Comparison of ENCODE assay signal across 8 cellular contexts in the genomic region with DNA sequence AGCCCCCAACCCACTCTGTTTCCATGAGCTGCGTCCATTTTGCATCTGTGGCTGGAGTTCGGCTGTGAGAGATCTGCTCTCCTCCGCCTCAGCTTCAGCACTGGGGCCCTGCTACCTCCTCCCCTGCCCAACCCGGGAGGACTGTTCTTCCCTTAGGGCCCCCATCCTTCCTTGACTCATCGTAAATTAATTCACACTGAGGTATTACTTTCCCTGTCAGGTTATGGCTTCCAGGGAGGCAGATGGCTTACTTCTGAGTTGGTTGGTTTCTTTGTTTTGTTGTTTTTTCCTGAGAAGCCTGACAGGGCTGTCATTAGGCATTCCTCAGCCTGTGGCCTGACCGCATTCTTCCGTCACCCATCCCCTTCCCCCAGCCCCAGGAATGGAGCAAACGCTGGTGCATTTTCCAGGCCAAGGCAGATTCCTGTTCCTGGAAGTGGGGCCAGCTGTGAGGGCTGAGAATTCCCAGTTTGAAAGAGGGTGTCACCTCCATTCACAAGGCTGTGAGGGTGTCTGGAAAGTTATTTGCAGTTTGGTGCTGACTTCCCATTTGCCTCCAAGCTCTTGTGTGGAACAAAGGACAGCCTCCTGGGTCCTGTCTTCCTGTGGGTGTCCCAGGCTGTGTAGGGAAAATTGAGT. TPM values are rescaled to one million over a fixed set of nuclear protein-coding genes. Genes with fewer than 3 reads are reported as not detected.
DNase-seq lines count a peak whose midpoint lies in the region; ATAC-seq, FAIRE-seq and TF ChIP-seq lines count a peak whose summit lies in the region.

No MANE protein-coding gene starts in this region.

- CTCF ChIA-PET in A549 (lab: Yijun Ruan, JAX): interaction anchor here (0.8 kb wide), 1 partner anchor 284 kb away, joined by 3 read pairs; no protein-coding TSS in a partner anchor
- CTCF ChIA-PET in CD4-positive, alpha-beta memory T cell (lab: Charles Lee; ENCODE audit: partially characterized antibody): no interaction called here

- H3K36me3 ChIP-seq in endodermal cell (ENCODE audit: control insufficient read depth, insufficient read depth, low read length) (no peaks in the 10 kb centered on the region), mucosa of rectum (ENCODE audit: control insufficient read depth in 2 of 2, insufficient read depth in 2 of 2, low read length in 2 of 2) (no peaks in the 10 kb centered on the region)
- no peaks in the 10 kb centered on the region for H3K36me3 ChIP-seq in CD4-positive, alpha-beta memory T cell (ENCODE audit: insufficient read depth, low read length)

- H3K4me3 Mint-ChIP-seq in endodermal cell: no peak overlapping the region
- no peak overlapping the region for H3K4me3 Mint-ChIP-seq in CD4-positive, alpha-beta memory T cell

- DNase-seq in A549 (ENCODE audit: low read depth in 1 of 2, low spot score in 1 of 2) (peak; percentile 24 to 51), NB4 (ENCODE audit: low read depth) (peak; percentile 24), endodermal cell (peak; percentile 94), GM12892 (ENCODE audit: insufficient read length) (no peak), NCI-H1048 (lab: John Stamatoyannopoulos, UW) (no peak)
- no peak for DNase-seq in CD4-positive, alpha-beta memory T cell
- no peak for DNase-seq in activated naive CD4-positive, alpha-beta T cell treated with anti-CD3 and anti-CD28 coated beads, Interleukin-2, amount 50 U/mL, for 16 hours

- H3K27me3 Mint-ChIP-seq in endodermal cell (ENCODE audit: insufficient read depth): peaks cover 6% of the 10 kb centered on the region
- H3K27me3 Mint-ChIP-seq in CD4-positive, alpha-beta memory T cell: peaks cover 8 to 18% of the 10 kb centered on the region in 2 donors

- no peak overlapping the region for H3K4me3 ChIP-seq in A549
- no peak overlapping the region for H3K4me3 ChIP-seq in NB4 (ENCODE audit: low read depth, low read length)
- H3K4me3 ChIP-seq in endodermal cell (ENCODE audit: low read length): no peak overlapping the region
- no peak overlapping the region for H3K4me3 ChIP-seq in mucosa of rectum (ENCODE audit: low read length in 2 of 2)
- H3K4me3 ChIP-seq in CD4-positive, alpha-beta memory T cell (ENCODE audit: low read length in 2 of 2): no peak overlapping the region

- H3K36me3 Mint-ChIP-seq in endodermal cell (ENCODE audit: low read depth): no peaks in the 10 kb centered on the region
- H3K36me3 Mint-ChIP-seq in CD4-positive, alpha-beta memory T cell: peaks cover 0 to 7% of the 10 kb centered on the region in 2 donors

- TF ChIP-seq POLR2A in A549 (IDR thresholded peaks at IDR 0.05; ENCODE audit: low read length): no peak
- no peak for TF ChIP-seq POLR2A in NB4 (IDR thresholded peaks at IDR 0.05; ENCODE audit: extremely low read depth, insufficient read length)
- TF ChIP-seq POLR2A in GM12892 (IDR thresholded peaks at IDR 0.05; ENCODE audit: low read depth, low read length): no peak

- H3K27ac ChIP-seq in A549 (peak overlapping the region; percentile 68 to 88), endodermal cell (ENCODE audit: low read depth, low read length) (peak overlapping the region; percentile 90), mucosa of rectum (ENCODE audit: low read depth in 2 of 2, low read length in 2 of 2) (peak overlapping the region; percentile 59 to 74)
- no peak overlapping the region for H3K27ac ChIP-seq in CD4-positive, alpha-beta memory T cell (ENCODE audit: low read depth, low read length)

- WGBS in A549 (ENCODE audit: missing lambda C conversion rate): 46% methylated on average over 8 of the region's 8 CpGs
- 58 to 61% methylated on average over 5 to 8 of the region's 8 CpGs for WGBS in endodermal cell (ENCODE audit: insufficient coverage in 1 of 2, insufficient read length in 1 of 2), 2 experiments

- peak; percentile 74 to 77 for ATAC-seq in A549

- H3K4me2 ChIP-seq in A549: peak overlapping the region; percentile 55

- 0 out of 5 replicates have a peak, but pooled peaks of 1 of the 2 experiments have one; percentile 3 for TF ChIP-seq RAD21 in A549 (conservative IDR thresholded peaks at IDR 0.05 in 1 of 2, IDR thresholded peaks at IDR 0.05 in 1 of 2)

- intact Hi-C loops in CD4-positive, alpha-beta memory T cell (cut with micrococcal nuclease): no loop called here

- peak overlapping the region; percentile 67 for H3K27ac Mint-ChIP-seq in endodermal cell
- H3K27ac Mint-ChIP-seq in CD4-positive, alpha-beta memory T cell: no peak overlapping the region

- H3K9ac ChIP-seq in endodermal cell (ENCODE audit: extremely low read depth, low read length, poor library complexity, severe bottlenecking) (no peak overlapping the region), mucosa of rectum (ENCODE audit: low read depth in 1 of 2, low read length in 2 of 2) (no peak overlapping the region)

- POLR2A ChIA-PET in A549 (lab: Yijun Ruan, JAX): no interaction called here
- POLR2A ChIA-PET in CD4-positive, alpha-beta memory T cell (lab: Charles Lee; ENCODE audit: partially characterized antibody): no interaction called here

- FAIRE-seq in A549 (lab: Jason Lieb, UNC): no peak
- FAIRE-seq in GM12892 (lab: Jason Lieb, UNC): no peak

- TF ChIP-seq CTCF in A549 (IDR thresholded peaks at IDR 0.05) (no peak), NB4 (IDR thresholded peaks at IDR 0.05; ENCODE audit: low read depth, low read length) (no peak), endodermal cell (conservative IDR thresholded peaks at IDR 0.05) (no peak)

- H3K9me3 ChIP-seq in A549 (peaks cover 18% of the 10 kb centered on the region; the same call in 2 of the 3 replicates), endodermal cell (ENCODE audit: control insufficient read depth, low read length) (no peaks in the 10 kb centered on the region), mucosa of rectum (ENCODE audit: control insufficient read depth in 2 of 2, low read length in 2 of 2) (peaks cover 0 to 4% of the 10 kb centered on the region in 2 donors)
- H3K9me3 ChIP-seq in CD4-positive, alpha-beta memory T cell (ENCODE audit: control insufficient read depth in 1 of 2, low read length in 2 of 2): peaks cover 0 to 4% of the 10 kb centered on the region in 2 donors

- TF ChIP-seq EP300 in A549 (IDR thresholded peaks at IDR 0.05): no peak

- peaks cover 21% of the 10 kb centered on the region for H3K4me1 Mint-ChIP-seq in endodermal cell
- peaks cover 0 to 8% (median 5%) of the 10 kb centered on the region in 4 donors for H3K4me1 Mint-ChIP-seq in CD4-positive, alpha-beta memory T cell

- H3K4me1 ChIP-seq in A549: peaks cover 29% of the 10 kb centered on the region
- H3K4me1 ChIP-seq in endodermal cell (ENCODE audit: control insufficient read depth, insufficient read depth, low read length): no peaks in the 10 kb centered on the region
- peaks cover 2 to 13% of the 10 kb centered on the region in 2 donors for H3K4me1 ChIP-seq in mucosa of rectum (ENCODE audit: control insufficient read depth in 2 of 2, insufficient read depth in 2 of 2, low read length in 2 of 2)
- H3K4me1 ChIP-seq in CD4-positive, alpha-beta memory T cell (ENCODE audit: insufficient read depth, low read length): no peaks in the 10 kb centered on the region

- peaks cover 8% of the 10 kb centered on the region for H3K9me3 Mint-ChIP-seq in endodermal cell
- peaks cover 0 to 18% (median 12%) of the 10 kb centered on the region in 8 donors for H3K9me3 Mint-ChIP-seq in CD4-positive, alpha-beta memory T cell

- H3K27me3 ChIP-seq in endodermal cell (ENCODE audit: control insufficient read depth, insufficient read depth, low read length, poor library complexity, severe bottlenecking) (peaks cover 6% of the 10 kb centered on the region), mucosa of rectum (ENCODE audit: control insufficient read depth in 2 of 2, insufficient read depth in 2 of 2, low read length in 2 of 2) (no peaks in the 10 kb centered on the region)
- no peaks in the 10 kb centered on the region for H3K27me3 ChIP-seq in CD4-positive, alpha-beta memory T cell (ENCODE audit: insufficient read depth, low read length)

TF ChIP-seq in A549, 52 proteins besides CTCF, POLR2A, EP300 and RAD21 (continues in another document):
- 0 out of 2 replicates have a peak, but pooled peaks have one; percentile 36 for TF ChIP-seq JUNB (IDR thresholded peaks at IDR 0.05)
- TF ChIP-seq, protein P1, sequence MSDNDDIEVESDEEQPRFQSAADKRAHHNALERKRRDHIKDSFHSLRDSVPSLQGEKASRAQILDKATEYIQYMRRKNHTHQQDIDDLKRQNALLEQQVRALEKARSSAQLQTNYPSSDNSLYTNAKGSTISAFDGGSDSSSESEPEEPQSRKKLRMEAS (IDR thresholded peaks at IDR 0.05): peak; percentile 39; the same call in 1 of the 2 replicates

RNA-seq across cellular contexts. Expression of a gene that starts 11.6 kb away (rescaled TPM):
- polyA plus RNA-seq in A549 (2011; rRNA removed): not detected in 2 replicates
- polyA plus RNA-seq in A549 (2012; cell fraction: cytosol; rRNA removed): 0.03 TPM in 1 of 2 replicates, not detected in the other
- 0.09 TPM in 1 of 2 replicates, not detected in the other for polyA plus RNA-seq in A549 (2012; cell fraction: nucleus; rRNA removed)
- polyA plus RNA-seq in A549 (2017; fragmentation: RNase III; extraction: RNeasy Plus Mini Kit Qiagen cat#74134 plus additional on column Dnase treatment): not detected in 3 replicates
- polyA minus RNA-seq in A549 (2011; rRNA and poly(A)+ RNA removed): not detected in 2 replicates
- total RNA-seq in endodermal cell: not detected
- polyA plus RNA-seq in endodermal cell (2013, experiment 1 of 2): not detected
- polyA plus RNA-seq in endodermal cell (2013, experiment 2 of 2): not detected
- total RNA-seq in CD4-positive, alpha-beta memory T cell: not detected
- polyA plus RNA-seq in CD4-positive, alpha-beta memory T cell: 10 to 100 TPM; 12.3 to 23.7 TPM
- polyA plus RNA-seq in GM12892 (2012; ENCODE audit: missing spikeins): 1.9 TPM

RNA-seq across cellular contexts. Expression of a gene that starts 24.1 kb away (rescaled TPM):
- not detected in 2 replicates for polyA plus RNA-seq in A549 (2011; rRNA removed)
- polyA plus RNA-seq in A549 (2012; cell fraction: cytosol; rRNA removed): not detected in 2 replicates
- polyA plus RNA-seq in A549 (2012; cell fraction: nucleus; rRNA removed): not detected in 2 replicates
- not detected in 3 replicates for polyA plus RNA-seq in A549 (2017; fragmentation: RNase III; extraction: RNeasy Plus Mini Kit Qiagen cat#74134 plus additional on column Dnase treatment)
- not detected in 2 replicates for polyA minus RNA-seq in A549 (2011; rRNA and poly(A)+ RNA removed)
- not detected for total RNA-seq in endodermal cell
- 0.32 TPM for polyA plus RNA-seq in endodermal cell (2013, experiment 1 of 2)
- 0.33 TPM for polyA plus RNA-seq in endodermal cell (2013, experiment 2 of 2)
- not detected for total RNA-seq in CD4-positive, alpha-beta memory T cell
- not detected for polyA plus RNA-seq in CD4-positive, alpha-beta memory T cell
- not detected for polyA plus RNA-seq in GM12892 (2012; ENCODE audit: missing spikeins)

Comparison
In these comparisons a context has a peak if more than half of its experiments do, and no peak if none do; other contexts are left out.
1. DNase-seq: peak in A549 (2 of 2), NB4 (single experiment) and endodermal cell (single experiment); none in CD4-positive, alpha-beta memory T cell (0 of 5), activated naive CD4-positive, alpha-beta T cell treated with anti-CD3 and anti-CD28 coated beads, Interleukin-2, amount 50 U/mL, for 16 hours (single experiment), GM12892 (single experiment) and NCI-H1048 (single experiment).